Comparison of ENCODE assay signal across 1 cellular context in the genomic region with DNA sequence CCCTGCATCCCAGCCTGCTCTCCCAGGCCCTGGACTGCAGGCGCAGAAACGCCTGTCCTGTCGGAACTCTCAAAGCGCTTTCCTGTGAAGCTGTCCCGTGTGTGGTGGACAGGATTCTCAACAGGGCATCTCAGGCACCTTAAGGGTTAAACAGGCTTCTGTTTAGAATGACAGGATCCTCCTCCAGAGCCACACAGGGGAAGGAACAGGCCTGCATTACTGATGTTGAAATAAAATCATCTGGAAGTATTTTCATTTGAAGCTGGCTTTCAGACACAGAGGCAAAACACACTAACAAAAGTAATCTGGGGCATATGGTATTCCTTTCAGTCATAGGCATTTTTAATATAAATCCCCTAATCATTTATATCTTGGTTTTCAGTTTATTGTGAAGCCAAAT.
TF ChIP-seq lines count a peak whose summit lies in the region.

No MANE protein-coding gene starts in this region.

TF ChIP-seq in GM23338, 12 proteins besides CTCF, POLR2A, EP300 and RAD21:
- TF ChIP-seq, protein P1, sequence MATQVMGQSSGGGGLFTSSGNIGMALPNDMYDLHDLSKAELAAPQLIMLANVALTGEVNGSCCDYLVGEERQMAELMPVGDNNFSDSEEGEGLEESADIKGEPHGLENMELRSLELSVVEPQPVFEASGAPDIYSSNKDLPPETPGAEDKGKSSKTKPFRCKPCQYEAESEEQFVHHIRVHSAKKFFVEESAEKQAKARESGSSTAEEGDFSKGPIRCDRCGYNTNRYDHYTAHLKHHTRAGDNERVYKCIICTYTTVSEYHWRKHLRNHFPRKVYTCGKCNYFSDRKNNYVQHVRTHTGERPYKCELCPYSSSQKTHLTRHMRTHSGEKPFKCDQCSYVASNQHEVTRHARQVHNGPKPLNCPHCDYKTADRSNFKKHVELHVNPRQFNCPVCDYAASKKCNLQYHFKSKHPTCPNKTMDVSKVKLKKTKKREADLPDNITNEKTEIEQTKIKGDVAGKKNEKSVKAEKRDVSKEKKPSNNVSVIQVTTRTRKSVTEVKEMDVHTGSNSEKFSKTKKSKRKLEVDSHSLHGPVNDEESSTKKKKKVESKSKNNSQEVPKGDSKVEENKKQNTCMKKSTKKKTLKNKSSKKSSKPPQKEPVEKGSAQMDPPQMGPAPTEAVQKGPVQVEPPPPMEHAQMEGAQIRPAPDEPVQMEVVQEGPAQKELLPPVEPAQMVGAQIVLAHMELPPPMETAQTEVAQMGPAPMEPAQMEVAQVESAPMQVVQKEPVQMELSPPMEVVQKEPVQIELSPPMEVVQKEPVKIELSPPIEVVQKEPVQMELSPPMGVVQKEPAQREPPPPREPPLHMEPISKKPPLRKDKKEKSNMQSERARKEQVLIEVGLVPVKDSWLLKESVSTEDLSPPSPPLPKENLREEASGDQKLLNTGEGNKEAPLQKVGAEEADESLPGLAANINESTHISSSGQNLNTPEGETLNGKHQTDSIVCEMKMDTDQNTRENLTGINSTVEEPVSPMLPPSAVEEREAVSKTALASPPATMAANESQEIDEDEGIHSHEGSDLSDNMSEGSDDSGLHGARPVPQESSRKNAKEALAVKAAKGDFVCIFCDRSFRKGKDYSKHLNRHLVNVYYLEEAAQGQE (IDR thresholded peaks at IDR 0.05; ENCODE audit: unreplicated experiment) = no peak
- no peak for TF ChIP-seq ZNF114 (CRISPR knock-in tag; IDR thresholded peaks at IDR 0.05)
- TF ChIP-seq ZNF331 (CRISPR knock-in tag; IDR thresholded peaks at IDR 0.05; ENCODE audit: low read depth) = no peak
- no peak for TF ChIP-seq CREB1 (CRISPR knock-in tag; IDR thresholded peaks at IDR 0.05; ENCODE audit: low read depth)
- TF ChIP-seq, protein P2, sequence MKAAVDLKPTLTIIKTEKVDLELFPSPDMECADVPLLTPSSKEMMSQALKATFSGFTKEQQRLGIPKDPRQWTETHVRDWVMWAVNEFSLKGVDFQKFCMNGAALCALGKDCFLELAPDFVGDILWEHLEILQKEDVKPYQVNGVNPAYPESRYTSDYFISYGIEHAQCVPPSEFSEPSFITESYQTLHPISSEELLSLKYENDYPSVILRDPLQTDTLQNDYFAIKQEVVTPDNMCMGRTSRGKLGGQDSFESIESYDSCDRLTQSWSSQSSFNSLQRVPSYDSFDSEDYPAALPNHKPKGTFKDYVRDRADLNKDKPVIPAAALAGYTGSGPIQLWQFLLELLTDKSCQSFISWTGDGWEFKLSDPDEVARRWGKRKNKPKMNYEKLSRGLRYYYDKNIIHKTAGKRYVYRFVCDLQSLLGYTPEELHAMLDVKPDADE (IDR thresholded peaks at IDR 0.05) = no peak
- no peak for TF ChIP-seq NANOG (IDR thresholded peaks at IDR 0.05; ENCODE audit: borderline replicate concordance)
- TF ChIP-seq POLR2AphosphoS5 (IDR thresholded peaks at IDR 0.05; ENCODE audit: low read depth) = no peak
- TF ChIP-seq, protein P3, sequence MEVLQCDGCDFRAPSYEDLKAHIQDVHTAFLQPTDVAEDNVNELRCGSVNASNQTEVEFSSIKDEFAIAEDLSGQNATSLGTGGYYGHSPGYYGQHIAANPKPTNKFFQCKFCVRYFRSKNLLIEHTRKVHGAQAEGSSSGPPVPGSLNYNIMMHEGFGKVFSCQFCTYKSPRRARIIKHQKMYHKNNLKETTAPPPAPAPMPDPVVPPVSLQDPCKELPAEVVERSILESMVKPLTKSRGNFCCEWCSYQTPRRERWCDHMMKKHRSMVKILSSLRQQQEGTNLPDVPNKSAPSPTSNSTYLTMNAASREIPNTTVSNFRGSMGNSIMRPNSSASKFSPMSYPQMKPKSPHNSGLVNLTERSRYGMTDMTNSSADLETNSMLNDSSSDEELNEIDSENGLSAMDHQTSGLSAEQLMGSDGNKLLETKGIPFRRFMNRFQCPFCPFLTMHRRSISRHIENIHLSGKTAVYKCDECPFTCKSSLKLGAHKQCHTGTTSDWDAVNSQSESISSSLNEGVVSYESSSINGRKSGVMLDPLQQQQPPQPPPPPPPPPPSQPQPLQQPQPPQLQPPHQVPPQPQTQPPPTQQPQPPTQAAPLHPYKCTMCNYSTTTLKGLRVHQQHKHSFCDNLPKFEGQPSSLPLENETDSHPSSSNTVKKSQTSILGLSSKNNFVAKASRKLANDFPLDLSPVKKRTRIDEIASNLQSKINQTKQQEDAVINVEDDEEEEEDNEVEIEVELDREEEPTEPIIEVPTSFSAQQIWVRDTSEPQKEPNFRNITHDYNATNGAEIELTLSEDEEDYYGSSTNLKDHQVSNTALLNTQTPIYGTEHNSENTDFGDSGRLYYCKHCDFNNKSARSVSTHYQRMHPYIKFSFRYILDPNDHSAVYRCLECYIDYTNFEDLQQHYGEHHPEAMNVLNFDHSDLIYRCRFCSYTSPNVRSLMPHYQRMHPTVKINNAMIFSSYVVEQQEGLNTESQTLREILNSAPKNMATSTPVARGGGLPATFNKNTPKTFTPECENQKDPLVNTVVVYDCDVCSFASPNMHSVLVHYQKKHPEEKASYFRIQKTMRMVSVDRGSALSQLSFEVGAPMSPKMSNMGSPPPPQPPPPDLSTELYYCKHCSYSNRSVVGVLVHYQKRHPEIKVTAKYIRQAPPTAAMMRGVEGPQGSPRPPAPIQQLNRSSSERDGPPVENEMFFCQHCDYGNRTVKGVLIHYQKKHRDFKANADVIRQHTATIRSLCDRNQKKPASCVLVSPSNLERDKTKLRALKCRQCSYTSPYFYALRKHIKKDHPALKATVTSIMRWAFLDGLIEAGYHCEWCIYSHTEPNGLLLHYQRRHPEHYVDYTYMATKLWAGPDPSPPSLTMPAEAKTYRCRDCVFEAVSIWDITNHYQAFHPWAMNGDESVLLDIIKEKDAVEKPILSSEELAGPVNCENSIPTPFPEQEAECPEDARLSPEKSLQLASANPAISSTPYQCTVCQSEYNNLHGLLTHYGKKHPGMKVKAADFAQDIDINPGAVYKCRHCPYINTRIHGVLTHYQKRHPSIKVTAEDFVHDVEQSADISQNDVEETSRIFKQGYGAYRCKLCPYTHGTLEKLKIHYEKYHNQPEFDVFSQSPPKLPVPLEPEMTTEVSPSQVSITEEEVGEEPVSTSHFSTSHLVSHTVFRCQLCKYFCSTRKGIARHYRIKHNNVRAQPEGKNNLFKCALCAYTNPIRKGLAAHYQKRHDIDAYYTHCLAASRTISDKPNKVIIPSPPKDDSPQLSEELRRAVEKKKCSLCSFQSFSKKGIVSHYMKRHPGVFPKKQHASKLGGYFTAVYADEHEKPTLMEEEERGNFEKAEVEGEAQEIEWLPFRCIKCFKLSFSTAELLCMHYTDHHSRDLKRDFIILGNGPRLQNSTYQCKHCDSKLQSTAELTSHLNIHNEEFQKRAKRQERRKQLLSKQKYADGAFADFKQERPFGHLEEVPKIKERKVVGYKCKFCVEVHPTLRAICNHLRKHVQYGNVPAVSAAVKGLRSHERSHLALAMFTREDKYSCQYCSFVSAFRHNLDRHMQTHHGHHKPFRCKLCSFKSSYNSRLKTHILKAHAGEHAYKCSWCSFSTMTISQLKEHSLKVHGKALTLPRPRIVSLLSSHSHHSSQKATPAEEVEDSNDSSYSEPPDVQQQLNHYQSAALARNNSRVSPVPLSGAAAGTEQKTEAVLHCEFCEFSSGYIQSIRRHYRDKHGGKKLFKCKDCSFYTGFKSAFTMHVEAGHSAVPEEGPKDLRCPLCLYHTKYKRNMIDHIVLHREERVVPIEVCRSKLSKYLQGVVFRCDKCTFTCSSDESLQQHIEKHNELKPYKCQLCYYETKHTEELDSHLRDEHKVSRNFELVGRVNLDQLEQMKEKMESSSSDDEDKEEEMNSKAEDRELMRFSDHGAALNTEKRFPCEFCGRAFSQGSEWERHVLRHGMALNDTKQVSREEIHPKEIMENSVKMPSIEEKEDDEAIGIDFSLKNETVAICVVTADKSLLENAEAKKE (CRISPR knock-in tag; IDR thresholded peaks at IDR 0.05) = no peak
- TF ChIP-seq STAT1 (IDR thresholded peaks at IDR 0.05; ENCODE audit: unreplicated experiment) = no peak
- no peak for TF ChIP-seq EZH2phosphoT487 (IDR thresholded peaks at IDR 0.05; ENCODE audit: unreplicated experiment)
- TF ChIP-seq JUNB (IDR thresholded peaks at IDR 0.05; ENCODE audit: unreplicated experiment) = no peak
- no peak for TF ChIP-seq EZH2 (IDR thresholded peaks at IDR 0.05; ENCODE audit: low read depth, unreplicated experiment)
TF ChIP-seq in GM23338: peak in this region for 0.
